Comparison of ENCODE assay signal across 22 cellular contexts in genomic region chr5:21145376-21145775, GRCh38.
"Had no signal": no experiment of that assay in that cellular context is flagged by ENCODE, and none has a peak within 500 bp of the region (broad histone marks: within the 10 kb centered on the region; RNA-seq: fewer than 3 reads in every experiment).

No MANE protein-coding gene starts in this region.

- H3K9me3 ChIP-seq: gastroesophageal sphincter, ovary, suprapubic skin, vagina had no signal

- H3K4me3 ChIP-seq: gastroesophageal sphincter, heart right ventricle, neural progenitor cell, ovary, smooth muscle cell, suprapubic skin, transverse colon, vagina had no signal

- ATAC-seq: activated T-cell treated with anti-CD3 and anti-CD28 coated beads, Interleukin-2, amount 50 U/mL, for 4 hours; esophagus mucosa; gastroesophageal sphincter; heart right ventricle; naive thymus-derived CD4-positive, alpha-beta T cell; sciatic nerve; stimulated activated naive CD8-positive, alpha-beta T cell treated with anti-CD3 and anti-CD28 coated beads, Interleukin-15, amount 100 ng/mL, for 72 hours had no signal

- H3K9me3 Mint-ChIP-seq: activated CD4-positive, alpha-beta T cell treated with anti-CD3 and anti-CD28 coated beads, Interleukin-2, amount 10 ng/mL, durations not matched to agents 7 days and 5 days had no signal

- H3K27me3 ChIP-seq: gastroesophageal sphincter, heart right ventricle, neural progenitor cell, ovary, suprapubic skin, transverse colon, vagina had no signal

- H3K4me1 ChIP-seq: gastroesophageal sphincter, heart right ventricle, neural progenitor cell, suprapubic skin, transverse colon, vagina had no signal

- H3K27me3 Mint-ChIP-seq: activated CD4-positive, alpha-beta T cell treated with anti-CD3 and anti-CD28 coated beads, Interleukin-2, amount 10 ng/mL, durations not matched to agents 7 days and 5 days; dendritic cell treated with granulocyte-macrophage colony-stimulating factor and Interleukin-4, amounts not matched to agents 40 ng/mL and 50 ng/mL, for 4 days; naive thymus-derived CD4-positive, alpha-beta T cell; stimulated activated naive CD8-positive, alpha-beta T cell treated with anti-CD3 and anti-CD28 coated beads, Interleukin-15, amount 100 ng/mL, for 72 hours had no signal

- H2AFZ ChIP-seq: neural progenitor cell had no signal

- H3K36me3 ChIP-seq: gastroesophageal sphincter, heart right ventricle, neural progenitor cell, ovary, suprapubic skin, transverse colon, vagina had no signal

- H3K27ac Mint-ChIP-seq: activated CD4-positive, alpha-beta T cell treated with anti-CD3 and anti-CD28 coated beads, Interleukin-2, amount 10 ng/mL, durations not matched to agents 7 days and 5 days; activated naive CD4-positive, alpha-beta T cell treated with anti-CD3 and anti-CD28 coated beads for 36 hours; dendritic cell treated with granulocyte-macrophage colony-stimulating factor and Interleukin-4, amounts not matched to agents 40 ng/mL and 50 ng/mL, for 4 days; naive thymus-derived CD4-positive, alpha-beta T cell; neural progenitor cell; stimulated activated naive CD8-positive, alpha-beta T cell treated with anti-CD3 and anti-CD28 coated beads, Interleukin-15, amount 100 ng/mL, for 72 hours had no signal

- H3K9ac ChIP-seq: neural progenitor cell had no signal

- H3K36me3 Mint-ChIP-seq: naive thymus-derived CD4-positive, alpha-beta T cell; neural progenitor cell had no signal

- H3K4me3 Mint-ChIP-seq: activated CD4-positive, alpha-beta T cell treated with anti-CD3 and anti-CD28 coated beads, Interleukin-2, amount 10 ng/mL, durations not matched to agents 7 days and 5 days; activated naive CD4-positive, alpha-beta T cell treated with anti-CD3 and anti-CD28 coated beads for 36 hours; activated T-cell treated with anti-CD3 and anti-CD28 coated beads, Interleukin-2, amount 50 U/mL, for 4 hours; dendritic cell treated with granulocyte-macrophage colony-stimulating factor and Interleukin-4, amounts not matched to agents 40 ng/mL and 50 ng/mL, for 4 days; naive thymus-derived CD4-positive, alpha-beta T cell; neural progenitor cell; stimulated activated naive CD8-positive, alpha-beta T cell treated with anti-CD3 and anti-CD28 coated beads, Interleukin-15, amount 100 ng/mL, for 72 hours had no signal

- H3K4me2 ChIP-seq: neural progenitor cell, smooth muscle cell had no signal

- H3K27ac ChIP-seq: gastroesophageal sphincter, heart right ventricle, neural progenitor cell, ovary, suprapubic skin, transverse colon, vagina had no signal

- H3K4me1 Mint-ChIP-seq: activated CD4-positive, alpha-beta T cell treated with anti-CD3 and anti-CD28 coated beads, Interleukin-2, amount 10 ng/mL, durations not matched to agents 7 days and 5 days; naive thymus-derived CD4-positive, alpha-beta T cell; neural progenitor cell; stimulated activated naive CD8-positive, alpha-beta T cell treated with anti-CD3 and anti-CD28 coated beads, Interleukin-15, amount 100 ng/mL, for 72 hours had no signal

- DNase-seq: activated CD4-positive, alpha-beta T cell treated with anti-CD3 and anti-CD28 coated beads, Interleukin-2, amount 10 ng/mL, durations not matched to agents 7 days and 5 days; activated CD4-positive, CD25-positive, alpha-beta regulatory T cell; activated CD8-positive, alpha-beta memory T cell treated with anti-CD3 and anti-CD28 coated beads, Interleukin-2, amount 50 U/mL, for 4 hours; activated naive CD4-positive, alpha-beta T cell treated with anti-CD3 and anti-CD28 coated beads for 36 hours; activated T-cell treated with anti-CD3 and anti-CD28 coated beads, Interleukin-2, amount 50 U/mL, for 4 hours; aorta; effector CD8-positive, alpha-beta T cell; heart right ventricle; mesenchymal stem cell; naive thymus-derived CD4-positive, alpha-beta T cell; ovary; stimulated activated CD4-positive, alpha-beta T cell treated with anti-CD3 and anti-CD28 coated beads, Interleukin-4, amount 100 ng/mL, for 1 hour; stimulated activated naive CD8-positive, alpha-beta T cell treated with anti-CD3 and anti-CD28 coated beads, Interleukin-15, amount 100 ng/mL, for 72 hours; transverse colon had no signal
